In the genomic region with DNA sequence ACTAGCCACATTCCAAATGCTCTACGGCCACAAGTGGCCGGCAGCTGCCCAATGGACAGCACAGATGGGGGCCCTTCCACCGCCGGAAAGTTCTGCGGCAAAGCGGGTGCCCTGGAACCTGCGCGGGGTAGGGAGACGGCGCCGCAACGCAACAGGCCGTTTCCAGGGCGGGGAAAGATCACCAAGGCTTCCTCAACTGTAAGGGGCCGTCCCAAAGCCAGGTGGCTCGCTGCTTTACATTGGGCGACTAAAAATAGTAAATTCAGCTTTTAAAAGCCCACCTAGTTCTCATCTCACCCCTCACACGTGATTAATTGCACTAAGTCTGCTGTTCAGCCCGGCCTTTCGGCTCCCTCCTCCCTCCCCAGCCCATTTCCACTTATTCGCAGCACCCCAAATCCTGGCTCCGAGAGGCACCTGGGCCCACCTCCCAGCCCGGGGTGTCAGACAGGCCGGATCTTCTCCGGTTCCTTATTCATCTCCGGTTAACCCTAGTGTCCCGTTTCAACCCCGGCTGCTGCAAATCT, we compare ENCODE assay signal across 8 cellular contexts. TPM values are rescaled to one million over a fixed set of nuclear protein-coding genes. Genes with fewer than 3 reads are reported as not detected.
DNase-seq lines count a peak whose midpoint lies in the region; ATAC-seq and TF ChIP-seq lines count a peak whose summit lies in the region.

No MANE protein-coding gene starts in this region.

- H3K9me3 ChIP-seq in iPS DF 6.9 (ENCODE audit: control insufficient read depth, insufficient read depth, low read length) (no peaks in the 10 kb centered on the region), spleen (no peaks in the 10 kb centered on the region)

- H3K27me3 ChIP-seq in iPS DF 6.9 (ENCODE audit: control insufficient read depth, insufficient read depth, low read length): no peaks in the 10 kb centered on the region
- no peaks in the 10 kb centered on the region for H3K27me3 ChIP-seq in spleen (replicated peaks in 1 of 7)

- H3K27ac ChIP-seq in RWPE1 (peak overlapping the region; percentile 98), iPS DF 6.9 (ENCODE audit: low read length) (no peak overlapping the region), spleen (peak overlapping the region; percentile 74 to 93 (median 84))

- no peak for TF ChIP-seq POLR2A in spleen (IDR thresholded peaks at IDR 0.05)

- H3K4me1 ChIP-seq in iPS DF 6.9 (ENCODE audit: control insufficient read depth, insufficient read depth, low read length) (no peaks in the 10 kb centered on the region), spleen (peaks cover 0 to 37% (median 26%) of the 10 kb centered on the region in 6 donors)

- POLR2A ChIA-PET in RWPE1 (lab: Yijun Ruan, JAX; ENCODE audit: low non-redundant PET): no interaction called here

- intact Hi-C loops in spleen (cut with DNase I; ENCODE audit: low total_unique reads): no loop called here

- CTCF ChIA-PET in RWPE1 (lab: Yijun Ruan, JAX): interaction anchor here (0.6 to 2.1 kb wide), 2 partner anchors 10 to 31 kb away, joined by 3 to 14 read pairs; no protein-coding TSS in a partner anchor

- H3K36me3 ChIP-seq in iPS DF 6.9 (ENCODE audit: control insufficient read depth, insufficient read depth, low read length) (no peaks in the 10 kb centered on the region), spleen (peaks cover 0 to 35% (median 22%) of the 10 kb centered on the region in 6 donors)

- peak; percentile 3 for ATAC-seq in HG02840 (IDR thresholded peaks at IDR 0.05; ENCODE audit: low FRiP score, unreplicated experiment)
- no peak for ATAC-seq in GM19452 (IDR thresholded peaks at IDR 0.05; ENCODE audit: unreplicated experiment)

- no CpG with 5 or more reads among the region's 28 CpGs for WGBS in iPS DF 6.9 (ENCODE audit: insufficient coverage, insufficient read length)
- WGBS in spleen, 5 donors: 0 to 1% (median 0%) methylated on average over 28 of the region's 28 CpGs

- peak overlapping the region; percentile 75 for H3K4me3 ChIP-seq in iPS DF 6.9 (ENCODE audit: low read length)
- H3K4me3 ChIP-seq in spleen: peak overlapping the region; percentile 87 to 100 (median 97)

- DNase-seq in ELF-1 (ENCODE audit: low read depth, low spot score) (peak; percentile 15), RWPE1 (ENCODE audit: low spot score) (peak; percentile 32), amniotic stem cell (lab: John Stamatoyannopoulos, UW) (peak; percentile 12), iPS DF 6.9 (ENCODE audit: low read depth, low spot score) (no peak), spleen (peak; percentile 81), NCI-H1694 treated with DMSO at 0.1 percent for 48 hours (lab: John Stamatoyannopoulos, UW) (no peak)

- TF ChIP-seq CTCF in RWPE1 (conservative IDR thresholded peaks at IDR 0.05; ENCODE audit: low read depth) (no peak), spleen (IDR thresholded peaks at IDR 0.05 in 8 of 11, conservative IDR thresholded peaks at IDR 0.05 in 3 of 11) (no peak)

RNA-seq across cellular contexts. Expression of a gene that starts 0.6 kb away (rescaled TPM):
- total RNA-seq in spleen: 10 to 100 TPM; 22.4 to 30.4 (median 27.0) TPM
- polyA plus RNA-seq in spleen: 10 to 100 TPM; 28.7 to 34.6 (median 32.3) TPM

RNA-seq across cellular contexts. Expression of a gene that starts 26.2 kb away (rescaled TPM):
- total RNA-seq in spleen: 1 to 10 TPM in 2 of 7 donors, under 1 TPM in 3, not detected in 2; 0.42 to 1.6 (median 0.70) TPM
- polyA plus RNA-seq in spleen: 1 to 10 TPM in 1 of 3 donors, under 1 TPM in 2; 0.49 to 1.1 (median 0.58) TPM

Comparison
In these comparisons a context has a peak if more than half of its experiments do, and no peak if none do; other contexts are left out.
1. DNase-seq: peak in ELF-1 (single experiment), RWPE1 (single experiment), amniotic stem cell (single experiment) and spleen (single experiment); none in iPS DF 6.9 (single experiment) and NCI-H1694 treated with DMSO at 0.1 percent for 48 hours (single experiment).